1 cellular context compared by ENCODE assay signal in genomic region chr5:87311400-87312279, GRCh38.
TF ChIP-seq lines count a peak whose summit lies in the region.

No MANE protein-coding gene starts in this region.

TF ChIP-seq in liver, 16 proteins besides CTCF, POLR2A, EP300 and RAD21 (continued from another document):
- TF ChIP-seq RXRA (IDR thresholded peaks at IDR 0.05): no peak
TF ChIP-seq in liver: peak in this region for 1.
